In genomic region chr17:14198575-14198974, GRCh38 we compare ENCODE assay signal across 18 cellular contexts. TPM values are rescaled to one million over a fixed set of nuclear protein-coding genes. Genes with fewer than 3 reads are reported as not detected.
DNase-seq lines count a peak whose midpoint lies in the region; ATAC-seq and TF ChIP-seq lines count a peak whose summit lies in the region.
"Had no signal": no experiment of that assay in that cellular context is flagged by ENCODE, and none has a peak within 500 bp of the region (broad histone marks: within the 10 kb centered on the region; RNA-seq: fewer than 3 reads in every experiment).

No MANE protein-coding gene starts in this region.

- peak overlapping the region; percentile 87 for H3K27ac Mint-ChIP-seq in activated naive CD8-positive, alpha-beta T cell
- H3K27ac Mint-ChIP-seq in activated naive CD8-positive, alpha-beta T cell treated with anti-CD3 and anti-CD28 coated beads for 36 hours = no peak overlapping the region
- H3K27ac Mint-ChIP-seq in activated CD4-positive, alpha-beta memory T cell treated with anti-CD3 and anti-CD28 coated beads for 36 hours = peak overlapping the region; percentile 85

- peaks cover 29% of the 10 kb centered on the region for H3K4me1 ChIP-seq in hepatocyte (ENCODE audit: insufficient read depth)
- H3K4me1 ChIP-seq in upper lobe of left lung = peaks cover 7 to 44% (median 25%) of the 10 kb centered on the region in 4 donors
- no peaks in the 10 kb centered on the region for H3K4me1 ChIP-seq in mesendoderm (ENCODE audit: control insufficient read depth, low read depth, low read length)

- 63% methylated on average over 4 of the region's 4 CpGs for WGBS in hepatocyte (ENCODE audit: low lambda C conversion rate, missing lambda C conversion rate)
- 67 to 73% methylated on average over 4 of the region's 4 CpGs for WGBS in upper lobe of left lung, 2 donors
- WGBS in mesendoderm (ENCODE audit: extremely low coverage, insufficient coverage, low lambda C conversion rate) = no CpG with 5 or more reads among the region's 4 CpGs

- H3K4me1 Mint-ChIP-seq in activated naive CD8-positive, alpha-beta T cell (ENCODE audit: low read depth) = peaks cover 92% of the 10 kb centered on the region
- peaks cover 91% of the 10 kb centered on the region for H3K4me1 Mint-ChIP-seq in activated naive CD8-positive, alpha-beta T cell treated with anti-CD3 and anti-CD28 coated beads for 36 hours
- H3K4me1 Mint-ChIP-seq in activated CD4-positive, alpha-beta memory T cell treated with anti-CD3 and anti-CD28 coated beads for 36 hours (ENCODE audit: low read depth) = peaks cover 89% of the 10 kb centered on the region

- intact Hi-C loops in activated CD4-positive, alpha-beta memory T cell treated with anti-CD3 and anti-CD28 coated beads for 36 hours (cut with micrococcal nuclease) = loop anchor here (5.0 kb wide), 1 partner anchor 46 kb away; no protein-coding TSS in a partner anchor

- no peak overlapping the region for H3K9ac ChIP-seq in mesendoderm (ENCODE audit: low read length)

- H3K18ac ChIP-seq in mesendoderm (ENCODE audit: low read length) = no peak overlapping the region

- H3K9me3 ChIP-seq in hepatocyte (ENCODE audit: low read depth) (no peaks in the 10 kb centered on the region), upper lobe of left lung (no peaks in the 10 kb centered on the region)
- H3K9me3 ChIP-seq: stomach had no signal

- H3K23ac ChIP-seq in mesendoderm (ENCODE audit: low read length) = no peak overlapping the region

- ATAC-seq in upper lobe of left lung (ENCODE audit: low FRiP score in 2 of 2) = no peak

- no peak overlapping the region for H2BK5ac ChIP-seq in mesendoderm (ENCODE audit: low read length)

- H3K36me3 ChIP-seq in hepatocyte (replicated peaks; ENCODE audit: insufficient read depth, low read depth) (no peaks in the 10 kb centered on the region), upper lobe of left lung (peaks cover 0 to 2% (median 0%) of the 10 kb centered on the region in 4 donors), mesendoderm (ENCODE audit: control insufficient read depth, insufficient read depth, low read length) (no peaks in the 10 kb centered on the region)

- no peaks in the 10 kb centered on the region for H3K27me3 ChIP-seq in hepatocyte
- H3K27me3 ChIP-seq in upper lobe of left lung = no peaks in the 10 kb centered on the region
- no peaks in the 10 kb centered on the region for H3K27me3 ChIP-seq in mesendoderm (ENCODE audit: insufficient read depth, low read length, poor library complexity)
- H3K27me3 ChIP-seq: stomach had no signal

- peak overlapping the region; percentile 7 for H2AFZ ChIP-seq in hepatocyte

- H3K56ac ChIP-seq in mesendoderm (ENCODE audit: low read length) = no peak overlapping the region

- H2AK5ac ChIP-seq in mesendoderm (ENCODE audit: low read length) = no peak overlapping the region

- no peaks in the 10 kb centered on the region for H3K9me3 Mint-ChIP-seq in activated naive CD8-positive, alpha-beta T cell (ENCODE audit: low read depth)
- H3K9me3 Mint-ChIP-seq in activated naive CD8-positive, alpha-beta T cell treated with anti-CD3 and anti-CD28 coated beads for 36 hours = no peaks in the 10 kb centered on the region
- no peaks in the 10 kb centered on the region for H3K9me3 Mint-ChIP-seq in activated CD4-positive, alpha-beta memory T cell treated with anti-CD3 and anti-CD28 coated beads for 36 hours

- H2BK15ac ChIP-seq in mesendoderm (replicated peaks; ENCODE audit: low read depth) = no peak overlapping the region

- no peak overlapping the region for H4K8ac ChIP-seq in mesendoderm (ENCODE audit: low read depth, low read length)

- H3K4me3 ChIP-seq in hepatocyte (no peak overlapping the region), upper lobe of left lung (no peak overlapping the region), mesendoderm (ENCODE audit: low read length) (no peak overlapping the region)
- H3K4me3 ChIP-seq: stomach had no signal

- peak overlapping the region; percentile 25 for H3K4me2 ChIP-seq in hepatocyte
- H3K4me2 ChIP-seq in mesendoderm (ENCODE audit: low read length) = no peak overlapping the region

- H4K20me1 ChIP-seq in hepatocyte (ENCODE audit: insufficient read depth, poor library complexity, severe bottlenecking) = no peaks in the 10 kb centered on the region

- CTCF ChIA-PET in activated CD4-positive, alpha-beta memory T cell treated with anti-CD3 and anti-CD28 coated beads for 36 hours (lab: Charles Lee) = interaction anchor here (0.6 to 1.7 kb wide), 2 partner anchors 103 to 397 kb away, joined by 3 to 7 read pairs; no protein-coding TSS in a partner anchor

- H3K79me2 ChIP-seq in hepatocyte (no peaks in the 10 kb centered on the region), mesendoderm (ENCODE audit: control insufficient read depth, insufficient read depth, low read length) (no peaks in the 10 kb centered on the region)

- no peaks in the 10 kb centered on the region for H3K27me3 Mint-ChIP-seq in activated naive CD8-positive, alpha-beta T cell
- H3K27me3 Mint-ChIP-seq in activated naive CD8-positive, alpha-beta T cell treated with anti-CD3 and anti-CD28 coated beads for 36 hours = no peaks in the 10 kb centered on the region
- no peaks in the 10 kb centered on the region for H3K27me3 Mint-ChIP-seq in activated CD4-positive, alpha-beta memory T cell treated with anti-CD3 and anti-CD28 coated beads for 36 hours

- no peaks in the 10 kb centered on the region for H3K9me2 ChIP-seq in hepatocyte (replicated peaks; ENCODE audit: insufficient read depth)

- peak overlapping the region; percentile 28 for H3K27ac ChIP-seq in hepatocyte
- peak overlapping the region in 3 of 4 donors; percentile 48 to 66 (median 59) for H3K27ac ChIP-seq in upper lobe of left lung
- no peak overlapping the region for H3K27ac ChIP-seq in mesendoderm (ENCODE audit: low read depth, low read length)

- peaks cover 8% of the 10 kb centered on the region for H3K36me3 Mint-ChIP-seq in activated naive CD8-positive, alpha-beta T cell
- H3K36me3 Mint-ChIP-seq in activated naive CD8-positive, alpha-beta T cell treated with anti-CD3 and anti-CD28 coated beads for 36 hours = peaks cover 60% of the 10 kb centered on the region
- H3K36me3 Mint-ChIP-seq in activated CD4-positive, alpha-beta memory T cell treated with anti-CD3 and anti-CD28 coated beads for 36 hours = peaks cover 21% of the 10 kb centered on the region

- POLR2A ChIA-PET in activated CD4-positive, alpha-beta memory T cell treated with anti-CD3 and anti-CD28 coated beads for 36 hours (lab: Charles Lee) = interaction anchor here (4.2 kb wide), 1 partner anchor 102 kb away, joined by 27 read pairs; the partner anchor contains the start of gene HS3ST3B1

- H3K4ac ChIP-seq in mesendoderm (ENCODE audit: low read depth, low read length) = no peak overlapping the region

- no peak for TF ChIP-seq EP300 in upper lobe of left lung (IDR thresholded peaks at IDR 0.05)

- H2BK120ac ChIP-seq in mesendoderm (ENCODE audit: low read depth, low read length) = no peak overlapping the region

- peak overlapping the region; percentile 40 for H3K4me3 Mint-ChIP-seq in activated naive CD8-positive, alpha-beta T cell
- H3K4me3 Mint-ChIP-seq in activated naive CD8-positive, alpha-beta T cell treated with anti-CD3 and anti-CD28 coated beads for 36 hours = no peak overlapping the region
- peak overlapping the region; percentile 28 for H3K4me3 Mint-ChIP-seq in activated CD4-positive, alpha-beta memory T cell treated with anti-CD3 and anti-CD28 coated beads for 36 hours

- TF ChIP-seq POLR2A in upper lobe of left lung (IDR thresholded peaks at IDR 0.05) = no peak

- TF ChIP-seq CTCF in hepatocyte (IDR thresholded peaks at IDR 0.05; ENCODE audit: poor library complexity) = no peak
- TF ChIP-seq CTCF in upper lobe of left lung (IDR thresholded peaks at IDR 0.05) = no peak

- H4K5ac ChIP-seq in mesendoderm (ENCODE audit: low read length) = no peak overlapping the region

- no peaks in the 10 kb centered on the region for H3K79me1 ChIP-seq in mesendoderm (ENCODE audit: low read length)

- DNase-seq in activated naive CD8-positive, alpha-beta T cell treated with anti-CD3 and anti-CD28 coated beads for 36 hours = no peak
- DNase-seq in activated CD4-positive, alpha-beta memory T cell treated with anti-CD3 and anti-CD28 coated beads for 36 hours = no peak
- DNase-seq in hepatocyte (ENCODE audit: low spot score) = no peak
- no peak for DNase-seq in upper lobe of left lung
- DNase-seq in mesendoderm = no peak
- DNase-seq in T-helper 9 cell = no peak
- DNase-seq: amygdala; central memory CD4-positive, alpha-beta T cell; COR-L47; NCI-H526; stimulated activated CD4-positive, alpha-beta T cell treated with anti-CD3 and anti-CD28 coated beads, Interleukin-2, amount 100 ng/mL, for 48 hours had no signal

RNA-seq across cellular contexts. Expression of gene CDRT15, which starts 38.1 kb away (rescaled TPM):
- total RNA-seq in activated naive CD8-positive, alpha-beta T cell treated with anti-CD3 and anti-CD28 coated beads for 36 hours = not detected
- not detected for total RNA-seq in activated CD4-positive, alpha-beta memory T cell treated with anti-CD3 and anti-CD28 coated beads for 36 hours
- not detected in 2 replicates for total RNA-seq in hepatocyte
- 0.50 TPM in 1 of 2 replicates, not detected in the other for polyA plus RNA-seq in hepatocyte
- not detected for total RNA-seq in upper lobe of left lung
- polyA plus RNA-seq in mesendoderm (2013, experiment 1 of 2) = not detected
- not detected for polyA plus RNA-seq in mesendoderm (2013, experiment 2 of 2)
- total RNA-seq: MCF 10A, mesenteric fat pad, posterior vena cava, stomach had no signal
- polyA plus RNA-seq: esophagus, neural cell, stomach had no signal
